Comparison of ENCODE assay signal across 8 cellular contexts in the genomic region with DNA sequence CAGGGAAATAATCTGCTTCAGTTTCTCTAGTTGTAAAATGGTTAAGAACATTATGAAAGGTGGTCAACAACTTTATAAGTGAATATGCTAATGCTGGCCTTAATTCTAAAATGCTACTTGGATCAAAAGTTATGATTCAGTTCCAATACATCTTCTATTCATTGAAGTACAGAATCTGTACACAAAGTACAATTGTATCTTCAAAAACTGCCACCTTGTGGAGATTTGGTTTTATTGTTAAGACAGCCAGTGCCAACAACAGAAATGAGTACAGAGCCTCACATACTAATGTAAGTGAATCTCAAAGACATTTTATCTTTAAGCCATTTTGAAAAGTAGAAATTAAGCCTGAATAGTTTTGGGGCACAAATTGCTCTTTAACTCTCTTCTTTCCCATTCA.
DNase-seq lines count a peak whose midpoint lies in the region; ATAC-seq and TF ChIP-seq lines count a peak whose summit lies in the region.

No MANE protein-coding gene starts in this region.

- H3K36me3 ChIP-seq in heart left ventricle = no peaks in the 10 kb centered on the region
- no peaks in the 10 kb centered on the region for H3K36me3 ChIP-seq in right atrium auricular region
- H3K36me3 ChIP-seq in uterus = no peaks in the 10 kb centered on the region

- no peaks in the 10 kb centered on the region for H3K9me3 Mint-ChIP-seq in nephron

- TF ChIP-seq CTCF in heart left ventricle (IDR thresholded peaks at IDR 0.05) = peak in 8 of 12 donors; percentile 7 to 26 (median 22)
- TF ChIP-seq CTCF in right atrium auricular region (IDR thresholded peaks at IDR 0.05) = peak in 1 of 2 donors; percentile 32
- TF ChIP-seq CTCF in nephron (IDR thresholded peaks at IDR 0.05; ENCODE audit: unreplicated experiment in 3 of 3) = peak; percentile 39 to 49 (median 42)
- TF ChIP-seq CTCF in uterus (IDR thresholded peaks at IDR 0.05) = no peak

- intact Hi-C loops in heart left ventricle (cut with DNase I) (loop anchor here in 2 of 10 donors (2.0 to 5.0 kb wide), 2 partner anchors 215 to 217 kb away; no protein-coding TSS in a partner anchor), uterus (cut with DNase I; ENCODE audit: low total_unique reads) (no loop called here)

- H3K4me1 ChIP-seq in heart left ventricle (no peaks in the 10 kb centered on the region), right atrium auricular region (no peaks in the 10 kb centered on the region), uterus (no peaks in the 10 kb centered on the region)

- peak overlapping the region in 2 of 3 experiments; percentile 32 to 51 for H3K4me3 Mint-ChIP-seq in nephron

- H3K27me3 Mint-ChIP-seq in nephron (ENCODE audit: low read depth) = no peaks in the 10 kb centered on the region

- H3K27ac Mint-ChIP-seq in nephron = peak overlapping the region; percentile 49 to 93 (median 68)

- no peak overlapping the region for H3K4me3 ChIP-seq in heart left ventricle
- no peak overlapping the region for H3K4me3 ChIP-seq in right atrium auricular region
- H3K4me3 ChIP-seq in uterus = no peak overlapping the region

- H3K27me3 ChIP-seq in heart left ventricle (peaks cover 0 to 6% (median 0%) of the 10 kb centered on the region in 9 donors), right atrium auricular region (no peaks in the 10 kb centered on the region), uterus (no peaks in the 10 kb centered on the region)

- no peak for TF ChIP-seq POLR2A in heart left ventricle (IDR thresholded peaks at IDR 0.05)
- no peak for TF ChIP-seq POLR2A in uterus (IDR thresholded peaks at IDR 0.05)

- H3K4me1 Mint-ChIP-seq in nephron = peaks cover 23% of the 10 kb centered on the region

- H3K36me3 Mint-ChIP-seq in nephron (ENCODE audit: low read depth) = no peaks in the 10 kb centered on the region

- H3K27ac ChIP-seq in heart left ventricle (no peak overlapping the region), right atrium auricular region (no peak overlapping the region), cingulate gyrus (ENCODE audit: low read depth, low read length) (peak overlapping the region; percentile 35), uterus (no peak overlapping the region)

- no peak for DNase-seq in heart left ventricle
- DNase-seq in right atrium auricular region (ENCODE audit: low spot score) = no peak
- peak; percentile 88 for DNase-seq in NCI-H1092 treated with DMSO at 0.1 percent for 48 hours (lab: John Stamatoyannopoulos, UW)
- no peak for DNase-seq in uterus
- no peak for DNase-seq in SK-N-DZ (ENCODE audit: low spot score)

- peak in 2 of 4 donors; percentile 36 to 60 for ATAC-seq in heart left ventricle
- no peak for ATAC-seq in HG02588 (IDR thresholded peaks at IDR 0.05; ENCODE audit: unreplicated experiment)

- H3K9me3 ChIP-seq in heart left ventricle (no peaks in the 10 kb centered on the region), right atrium auricular region (no peaks in the 10 kb centered on the region), uterus (no peaks in the 10 kb centered on the region)

Comparison
In these comparisons a context has a peak if more than half of its experiments do, and no peak if none do; other contexts are left out.
1. CTCF ChIP-seq: peak in heart left ventricle (8 of 12) and nephron (3 of 3); none in uterus (0 of 4).